In genomic region chr22:42623301-42623751, GRCh38 we compare ENCODE assay signal across 14 cellular contexts. TPM values are rescaled to one million over a fixed set of nuclear protein-coding genes. Genes with fewer than 3 reads are reported as not detected.
DNase-seq lines count a peak whose midpoint lies in the region; ATAC-seq and TF ChIP-seq lines count a peak whose summit lies in the region.
"Had no signal": no experiment of that assay in that cellular context is flagged by ENCODE, and none has a peak within 500 bp of the region (broad histone marks: within the 10 kb centered on the region; RNA-seq: fewer than 3 reads in every experiment).

No MANE protein-coding gene starts in this region.

- H3K4me1 ChIP-seq in right cardiac atrium (ENCODE audit: control insufficient read depth, insufficient read depth, low read length) (no peaks in the 10 kb centered on the region), stomach (peaks cover 21 to 47% (median 41%) of the 10 kb centered on the region in 4 donors), PC-9 (replicated peaks; ENCODE audit: insufficient read depth) (no peaks in the 10 kb centered on the region)
- H3K4me1 ChIP-seq: HAP-1 had no signal

- TF ChIP-seq EP300 in stomach (IDR thresholded peaks at IDR 0.05): no peak

- H3K9me3 ChIP-seq in right cardiac atrium (ENCODE audit: control insufficient read depth, low read length) (no peaks in the 10 kb centered on the region), stomach (no peaks in the 10 kb centered on the region), PC-9 (ENCODE audit: insufficient read depth, low read depth) (no peaks in the 10 kb centered on the region)
- H3K9me3 ChIP-seq: HAP-1 had no signal

- DNase-seq in RWPE1 (ENCODE audit: low spot score): no peak
- DNase-seq in right cardiac atrium: peak in 1 of 3 donors; percentile 60
- DNase-seq in stomach: peak; percentile 78
- no peak for DNase-seq in PC-9
- DNase-seq in activated naive CD4-positive, alpha-beta T cell treated with anti-CD3 and anti-CD28 coated beads for 36 hours: no peak
- no peak for DNase-seq in activated CD4-positive, CD25-positive, alpha-beta regulatory T cell (lab: John Stamatoyannopoulos, UW)
- no peak for DNase-seq in SW 1271 (lab: John Stamatoyannopoulos, UW)
- DNase-seq: activated CD4-positive, alpha-beta memory T cell treated with anti-CD3 and anti-CD28 coated beads for 36 hours; NCI-H2171; stimulated activated CD4-positive, alpha-beta T cell treated with anti-CD3 and anti-CD28 coated beads, Interleukin-4, amount 100 ng/mL, for 24 hours; stimulated activated naive CD4-positive, alpha-beta T cell had no signal

- POLR2A ChIA-PET in RWPE1 (lab: Yijun Ruan, JAX; ENCODE audit: low non-redundant PET): no interaction called here
- POLR2A ChIA-PET in PC-9 (lab: Charles Lee; ENCODE audit: unreplicated experiment): interaction anchor here (0.6 kb wide), 1 partner anchor 244 kb away, joined by 5 read pairs; no protein-coding TSS in a partner anchor

- H3F3A ChIP-seq in PC-9 (ENCODE audit: insufficient read depth, low read depth): peaks cover 7% of the 10 kb centered on the region

- TF ChIP-seq CTCF in RWPE1 (conservative IDR thresholded peaks at IDR 0.05; ENCODE audit: low read depth) (no peak), stomach (IDR thresholded peaks at IDR 0.05) (no peak), PC-9 (conservative IDR thresholded peaks at IDR 0.05) (no peak)

- H3K27me3 ChIP-seq in right cardiac atrium (ENCODE audit: control insufficient read depth, insufficient read depth) (no peaks in the 10 kb centered on the region), stomach (no peaks in the 10 kb centered on the region), PC-9 (ENCODE audit: insufficient read depth, low read depth) (no peaks in the 10 kb centered on the region)

- no peak overlapping the region for H3K27ac Mint-ChIP-seq in activated naive CD4-positive, alpha-beta T cell treated with anti-CD3 and anti-CD28 coated beads for 36 hours
- H3K27ac Mint-ChIP-seq: activated CD4-positive, alpha-beta memory T cell treated with anti-CD3 and anti-CD28 coated beads for 36 hours; activated T-helper 2 cell treated with anti-CD3 and anti-CD28 coated beads, Interferon-gamma antibody, Interleukin-2, Interleukin-4, amounts not matched to agents 10 μg/mL and 5 μg/mL and 100 μg/mL, durations not matched to agents 14 hours and 24 hours and 36 hours had no signal

- H3K4me2 ChIP-seq in PC-9: no peak overlapping the region

- no peaks in the 10 kb centered on the region for H3K9me3 Mint-ChIP-seq in activated naive CD4-positive, alpha-beta T cell treated with anti-CD3 and anti-CD28 coated beads for 36 hours
- H3K9me3 Mint-ChIP-seq: activated CD4-positive, alpha-beta memory T cell treated with anti-CD3 and anti-CD28 coated beads for 36 hours; activated T-helper 2 cell treated with anti-CD3 and anti-CD28 coated beads, Interferon-gamma antibody, Interleukin-2, Interleukin-4, amounts not matched to agents 10 μg/mL and 5 μg/mL and 100 μg/mL, durations not matched to agents 14 hours and 24 hours and 36 hours had no signal

- no TSS peak for BruUV-seq in PC-9 (replicated peaks; lab: Mats Ljungman, UMichigan)

- peaks cover 43 to 86% (median 80%) of the 10 kb centered on the region in 4 donors for H3K36me3 ChIP-seq in stomach
- 0 out of 2 replicates have a peak, but pooled peaks cover 10% of the 10 kb centered on the region for H3K36me3 ChIP-seq in PC-9 (ENCODE audit: low read depth)

- ATAC-seq in GM21529 (IDR thresholded peaks at IDR 0.05; ENCODE audit: unreplicated experiment) (peak; percentile 47), right cardiac atrium (no peak)

- no peak overlapping the region for H3K4me3 Mint-ChIP-seq in activated naive CD4-positive, alpha-beta T cell treated with anti-CD3 and anti-CD28 coated beads for 36 hours
- H3K4me3 Mint-ChIP-seq: activated CD4-positive, alpha-beta memory T cell treated with anti-CD3 and anti-CD28 coated beads for 36 hours had no signal

- H3K79me2 ChIP-seq in PC-9 (ENCODE audit: low read depth): no peaks in the 10 kb centered on the region

- H3K9me2 ChIP-seq in PC-9 (ENCODE audit: insufficient read depth): no peaks in the 10 kb centered on the region

- CTCF ChIA-PET in RWPE1 (lab: Yijun Ruan, JAX): no interaction called here
- CTCF ChIA-PET in PC-9 (lab: Charles Lee): interaction anchor here (0.5 kb wide), 1 partner anchor 91 kb away, joined by 7 read pairs; no protein-coding TSS in a partner anchor
- CTCF ChIA-PET in activated naive CD4-positive, alpha-beta T cell treated with anti-CD3 and anti-CD28 coated beads for 36 hours (lab: Charles Lee): interaction anchor here (0.6 to 0.7 kb wide), 3 partner anchors 29 to 831 kb away, joined by 3 to 5 read pairs (median 3); no protein-coding TSS in a partner anchor

- no peak overlapping the region for H3K4me3 ChIP-seq in right cardiac atrium (ENCODE audit: low read length)
- no peak overlapping the region for H3K4me3 ChIP-seq in stomach
- no peak overlapping the region for H3K4me3 ChIP-seq in PC-9
- H3K4me3 ChIP-seq: HAP-1 had no signal

- peaks cover 3% of the 10 kb centered on the region for H3K4me1 Mint-ChIP-seq in activated naive CD4-positive, alpha-beta T cell treated with anti-CD3 and anti-CD28 coated beads for 36 hours (ENCODE audit: low read depth)

- peaks cover 3% of the 10 kb centered on the region for H3K36me3 Mint-ChIP-seq in activated naive CD4-positive, alpha-beta T cell treated with anti-CD3 and anti-CD28 coated beads for 36 hours (ENCODE audit: low read depth)

- 81% methylated on average over 18 of the region's 18 CpGs for WGBS in right cardiac atrium
- 33 to 73% (median 47%) methylated on average over 3 to 18 of the region's 18 CpGs for WGBS in stomach, 5 donors

- no peaks in the 10 kb centered on the region for H4K20me1 ChIP-seq in PC-9 (ENCODE audit: insufficient read depth)

- H2AFZ ChIP-seq in PC-9: no peak overlapping the region

- H3K27ac ChIP-seq in RWPE1: peak overlapping the region; percentile 100
- peak overlapping the region; percentile 9 for H3K27ac ChIP-seq in right cardiac atrium (ENCODE audit: low read length)
- peak overlapping the region; percentile 44 to 75 (median 66) for H3K27ac ChIP-seq in stomach
- no peak overlapping the region for H3K27ac ChIP-seq in PC-9

- intact Hi-C loops in right cardiac atrium (cut with DNase I): no loop called here
- intact Hi-C loops in stomach (cut with DNase I; ENCODE audit: low total_unique reads): no loop called here
- intact Hi-C loops in PC-9 (cut with micrococcal nuclease; ENCODE audit: unreplicated experiment): no loop called here
- intact Hi-C loops in activated naive CD4-positive, alpha-beta T cell treated with anti-CD3 and anti-CD28 coated beads for 36 hours (cut with micrococcal nuclease): no loop called here

- no peaks in the 10 kb centered on the region for H3K27me3 Mint-ChIP-seq in activated naive CD4-positive, alpha-beta T cell treated with anti-CD3 and anti-CD28 coated beads for 36 hours (ENCODE audit: low read depth)
- H3K27me3 Mint-ChIP-seq: activated CD4-positive, alpha-beta memory T cell treated with anti-CD3 and anti-CD28 coated beads for 36 hours had no signal

- TF ChIP-seq POLR2A in stomach (IDR thresholded peaks at IDR 0.05): no peak

RNA-seq across cellular contexts. Expression of gene POLDIP3, which starts 8.6 kb away (rescaled TPM):
- total RNA-seq in right cardiac atrium (10 to 100 TPM; 33.2 to 44.7 (median 38.7) TPM), stomach (10 to 100 TPM; 21.6 to 60.8 (median 39.1) TPM), PC-9 (2021) (60.1 and 62.9 TPM in 2 replicates)
- polyA plus RNA-seq in right cardiac atrium (20.8 TPM), stomach (10 to 100 TPM; 30.2 to 36.4 (median 33.3) TPM)
- total RNA-seq in activated naive CD4-positive, alpha-beta T cell treated with anti-CD3 and anti-CD28 coated beads for 36 hours: 10 to 100 TPM; 83.7 to 93.8 TPM

RNA-seq across cellular contexts. Expression of gene ATP5MGL, which starts 17.1 kb away (rescaled TPM):
- 1 to 10 TPM in 1 of 4 donors, under 1 TPM in 2, not detected in 1; 0.40 to 1.1 (median 0.47) TPM for total RNA-seq in right cardiac atrium
- 0.16 TPM for polyA plus RNA-seq in right cardiac atrium
- under 1 TPM in 1 of 5 donors, not detected in 4; 0.73 TPM for total RNA-seq in stomach
- not detected for polyA plus RNA-seq in stomach
- 0.79 and 1.1 TPM in 2 replicates for total RNA-seq in PC-9 (2021)
- total RNA-seq in activated naive CD4-positive, alpha-beta T cell treated with anti-CD3 and anti-CD28 coated beads for 36 hours: under 1 TPM in 1 of 2 experiments, not detected in 1; 0.40 TPM

RNA-seq across cellular contexts. Expression of gene CYB5R3, which starts 25.9 kb away (rescaled TPM):
- 100 to 1,000 TPM; 343 to 487 (median 377) TPM for total RNA-seq in right cardiac atrium
- 322 TPM for polyA plus RNA-seq in right cardiac atrium
- 100 to 1,000 TPM in 2 of 5 donors, 10 to 100 TPM in 3; 33.6 to 156 (median 44.6) TPM for total RNA-seq in stomach
- polyA plus RNA-seq in stomach: 100 to 1,000 TPM in 1 of 3 donors, 10 to 100 TPM in 2; 75.6 to 116 (median 88.5) TPM
- total RNA-seq in PC-9 (2021): 97.6 and 106 TPM in 2 replicates
- 10 to 100 TPM; 61.2 to 63.9 TPM for total RNA-seq in activated naive CD4-positive, alpha-beta T cell treated with anti-CD3 and anti-CD28 coated beads for 36 hours
